In genomic region chr5:108260105-108260857, GRCh38 we compare ENCODE assay signal across 8 cellular contexts.
A peak's percentile ranks its signal among the peaks of the same experiment; 100 is the strongest.
DNase-seq lines count a peak whose midpoint lies in the region; ATAC-seq and TF ChIP-seq lines count a peak whose summit lies in the region.

No MANE protein-coding gene starts in this region.

- CTCF ChIA-PET in AG04450 (lab: Charles Lee): interaction anchor here (0.5 to 5.8 kb wide), 83 partner anchors 10 to 1289 kb away, joined by 3 to 186 read pairs (median 5); partner anchors contain the start of gene FBXL17

- TF ChIP-seq CTCF in AG04450 (IDR thresholded peaks at IDR 0.05; ENCODE audit: low read depth, low read length): peak; percentile 99

- no peak overlapping the region for H3K4me3 ChIP-seq in AG04450 (ENCODE audit: low read depth, low read length)

- POLR2A ChIA-PET in AG04450 (lab: Yijun Ruan, JAX): interaction anchor here (0.6 kb wide), 2 partner anchors 91 to 494 kb away, joined by 3 to 6 read pairs; no protein-coding TSS in a partner anchor

- no peak overlapping the region for H3K27ac ChIP-seq in AG04450 (ENCODE audit: low read depth, low read length)

- ATAC-seq in GM18519 (IDR thresholded peaks at IDR 0.05; ENCODE audit: low FRiP score, unreplicated experiment) (peak; percentile 73), HG03045 (IDR thresholded peaks at IDR 0.05; ENCODE audit: unreplicated experiment) (peak; percentile 92), left lobe of liver (peak; percentile 100)
- peak; percentile 69 to 73 for ATAC-seq in activated CD4-positive, CD25-positive, alpha-beta regulatory T cell treated with anti-CD3 and anti-CD28 coated beads, Interleukin-2, amount 50 U/mL, for 24 hours

- no peaks in the 10 kb centered on the region for H3K9me3 ChIP-seq in AG04450 (ENCODE audit: control insufficient read depth, insufficient read depth, low read length)

- H3K27me3 ChIP-seq in AG04450 (ENCODE audit: control insufficient read depth, insufficient read depth, low read length): no peaks in the 10 kb centered on the region

- DNase-seq in AG04450 (ENCODE audit: low read depth, low spot score) (peak; percentile 60), NCI-H2227 (lab: John Stamatoyannopoulos, UW; ENCODE audit: unreplicated experiment) (peak; percentile 61), cerebellum (ENCODE audit: low spot score) (peak; percentile 48), left lobe of liver (ENCODE audit: low spot score) (peak; percentile 75)
- peak; percentile 47 to 53 for DNase-seq in stimulated activated CD4-positive, alpha-beta T cell treated with anti-CD3 and anti-CD28 coated beads, Interleukin-4, amount 100 ng/mL, for 4 hours
